1 cellular context compared by ENCODE assay signal in genomic region chr12:57746025-57746424, GRCh38.
TF ChIP-seq lines count a peak whose summit lies in the region.

No MANE protein-coding gene starts in this region.

TF ChIP-seq in K562, 482 proteins besides CTCF, POLR2A, EP300 and RAD21:
- TF ChIP-seq E2F8 (IDR thresholded peaks at IDR 0.05; ENCODE audit: low read depth, partially characterized antibody): peak; percentile 9
- TF ChIP-seq, protein P1, sequence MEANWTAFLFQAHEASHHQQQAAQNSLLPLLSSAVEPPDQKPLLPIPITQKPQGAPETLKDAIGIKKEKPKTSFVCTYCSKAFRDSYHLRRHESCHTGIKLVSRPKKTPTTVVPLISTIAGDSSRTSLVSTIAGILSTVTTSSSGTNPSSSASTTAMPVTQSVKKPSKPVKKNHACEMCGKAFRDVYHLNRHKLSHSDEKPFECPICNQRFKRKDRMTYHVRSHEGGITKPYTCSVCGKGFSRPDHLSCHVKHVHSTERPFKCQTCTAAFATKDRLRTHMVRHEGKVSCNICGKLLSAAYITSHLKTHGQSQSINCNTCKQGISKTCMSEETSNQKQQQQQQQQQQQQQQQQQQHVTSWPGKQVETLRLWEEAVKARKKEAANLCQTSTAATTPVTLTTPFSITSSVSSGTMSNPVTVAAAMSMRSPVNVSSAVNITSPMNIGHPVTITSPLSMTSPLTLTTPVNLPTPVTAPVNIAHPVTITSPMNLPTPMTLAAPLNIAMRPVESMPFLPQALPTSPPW (CRISPR knock-in tag; IDR thresholded peaks at IDR 0.05): 0 out of 2 replicates have a peak, but pooled peaks have one; percentile 16
- peak; percentile 50; the same call in 1 of the 2 replicates for TF ChIP-seq ZBTB17 (CRISPR knock-in tag; IDR thresholded peaks at IDR 0.05)
- no peak for TF ChIP-seq SMARCE1 (IDR thresholded peaks at IDR 0.05)
- peak; percentile 9 for TF ChIP-seq POLR2AphosphoS2 (IDR thresholded peaks at IDR 0.05; ENCODE audit: low read length)
- no peak for TF ChIP-seq MTA3 (IDR thresholded peaks at IDR 0.05; ENCODE audit: borderline replicate concordance)
- 0 out of 2 replicates have a peak, but pooled peaks have one; percentile 0 for TF ChIP-seq SUPT5H (IDR thresholded peaks at IDR 0.05)
- peak; percentile 28; the same call in 1 of the 2 replicates for TF ChIP-seq RBFOX2 (IDR thresholded peaks at IDR 0.05; ENCODE audit: low read depth, low read length)
- no peak for TF ChIP-seq MYBL2 (IDR thresholded peaks at IDR 0.05; ENCODE audit: low read depth)
- no peak for TF ChIP-seq MYBL2 (CRISPR knock-in tag; IDR thresholded peaks at IDR 0.05; ENCODE audit: borderline replicate concordance)
TF ChIP-seq in K562: peak in this region for 6.
